Comparison of ENCODE assay signal across 27 cellular contexts in the genomic region with DNA sequence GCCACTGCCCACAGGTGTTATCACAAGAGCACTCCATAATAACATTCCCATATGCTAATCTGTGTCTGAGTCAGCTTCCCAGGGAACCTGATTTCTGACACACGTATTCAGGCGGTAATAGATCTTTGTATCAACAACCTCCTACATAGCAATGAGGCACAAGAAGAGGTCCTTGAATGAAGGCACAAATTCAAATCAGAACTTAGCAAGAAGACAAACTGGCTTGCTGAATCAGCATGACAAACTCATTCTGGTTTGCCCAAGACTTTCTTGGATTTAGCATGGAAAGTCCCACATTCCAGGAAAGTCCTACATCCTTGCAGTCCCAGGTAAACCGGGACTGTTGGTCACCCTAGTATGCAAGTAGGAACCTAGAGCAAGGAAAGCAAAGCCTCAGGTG. TPM values are rescaled to one million over a fixed set of nuclear protein-coding genes. Genes with fewer than 3 reads are reported as not detected.
"Had no signal": no experiment of that assay in that cellular context is flagged by ENCODE, and none has a peak within 500 bp of the region (broad histone marks: within the 10 kb centered on the region; RNA-seq: fewer than 3 reads in every experiment).

No MANE protein-coding gene starts in this region.

- H2AFZ ChIP-seq: parathyroid adenoma had no signal

- H3K36me3 ChIP-seq: cardiac muscle cell, lower lobe of right lung, uterus had no signal

- H3K9ac ChIP-seq: parathyroid adenoma had no signal

- ATAC-seq: activated T-helper 17 cell treated with anti-CD3 and anti-CD28 coated beads, Interleukin-2, amount 50 U/mL, for 72 hours; lower lobe of right lung; sciatic nerve; stimulated activated naive B cell treated with anti-CD40 and anti-IgM and Interleukin-4, amounts not matched to agents 10 μg/mL and 1 μg/mL and 100 μg/mL, for 72 hours; WTC11 had no signal

- FAIRE-seq: endometrium, frontal cortex, small intestine had no signal

- DNase-seq: activated naive CD4-positive, alpha-beta T cell treated with Interleukin-2 at 50 U/mL for 16 hours; activated naive CD8-positive, alpha-beta T cell treated with anti-CD3 and anti-CD28 coated beads for 36 hours; activated T-cell treated with anti-CD3 and anti-CD28 coated beads, Interleukin-2, amount 50 U/mL, for 1 hour; amniotic stem cell; effector CD4-positive, alpha-beta T cell; hippocampal formation; lower lobe of right lung; naive B cell; small intestine; stimulated activated CD8-positive, alpha-beta memory T cell treated with anti-CD3 and anti-CD28 coated beads, Interleukin-4, amount 100 ng/mL, for 48 hours; stimulated activated naive B cell treated with anti-CD40 and anti-IgM and Interleukin-4, amounts not matched to agents 10 μg/mL and 1 μg/mL and 100 μg/mL, for 72 hours; T1000; testis; uterus had no signal

- H3K4me1 ChIP-seq: lower lobe of right lung, testis, uterus had no signal

- H3K9me3 ChIP-seq: lower lobe of right lung, testis, uterus had no signal

- H3K27me3 ChIP-seq: cardiac muscle cell, testis, uterus had no signal

- H3K4me3 ChIP-seq: cardiac muscle cell, lower lobe of right lung, testis, uterus had no signal

- H3K79me2 ChIP-seq: parathyroid adenoma had no signal

- H3K27ac ChIP-seq: cardiac muscle cell, lower lobe of right lung, parathyroid adenoma, testis, uterus had no signal

RNA-seq across cellular contexts. Expression of a gene that starts 33.9 kb away (rescaled TPM):
- total RNA-seq: activated naive CD8-positive, alpha-beta T cell treated with anti-CD3 and anti-CD28 coated beads for 36 hours; activated T-helper 17 cell treated with anti-CD3 and anti-CD28 coated beads, Interleukin-2, amount 50 U/mL, for 72 hours; cardiac muscle cell; cerebellum; frontal cortex; lower lobe of right lung; mesenteric fat pad; mucosa of gallbladder; pulmonary artery endothelial cell; sciatic nerve; testis; uterus; WTC11 had no signal
- polyA plus RNA-seq: cardiac muscle cell, esophagus, neural cell, small intestine had no signal

RNA-seq across cellular contexts. Expression of a gene that starts 35.2 kb away (rescaled TPM):
- total RNA-seq: activated naive CD8-positive, alpha-beta T cell treated with anti-CD3 and anti-CD28 coated beads for 36 hours; activated T-helper 17 cell treated with anti-CD3 and anti-CD28 coated beads, Interleukin-2, amount 50 U/mL, for 72 hours; cardiac muscle cell; cerebellum; frontal cortex; lower lobe of right lung; mesenteric fat pad; mucosa of gallbladder; pulmonary artery endothelial cell; sciatic nerve; testis; uterus; WTC11 had no signal
- polyA plus RNA-seq: cardiac muscle cell, esophagus, neural cell, small intestine had no signal
